22 cellular contexts compared by ENCODE assay signal in the genomic region with DNA sequence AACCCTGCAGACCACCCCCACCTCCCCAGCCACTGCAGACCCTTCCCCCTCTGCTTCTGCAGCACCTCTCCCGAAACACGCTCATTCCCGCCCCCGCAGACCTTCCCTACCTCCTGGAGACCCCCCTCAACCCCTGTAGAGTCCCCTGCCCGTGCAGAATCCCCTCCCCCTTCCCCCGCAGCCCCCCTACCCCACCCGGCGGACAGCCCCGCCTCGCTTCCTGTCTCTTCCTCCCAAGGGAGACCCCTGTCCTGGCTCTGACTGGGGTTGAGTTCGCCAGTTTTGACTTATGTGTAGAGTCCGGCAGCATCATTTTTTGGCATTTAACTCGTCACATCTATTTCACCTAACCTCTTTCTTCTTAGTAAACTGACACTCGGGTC. TPM values are rescaled to one million over a fixed set of nuclear protein-coding genes. Genes with fewer than 3 reads are reported as not detected.
"Had no signal": no experiment of that assay in that cellular context is flagged by ENCODE, and none has a peak within 500 bp of the region (broad histone marks: within the 10 kb centered on the region; RNA-seq: fewer than 3 reads in every experiment).

No MANE protein-coding gene starts in this region.

- DNase-seq: activated CD4-positive, alpha-beta T cell treated with anti-CD3 and anti-CD28 coated beads, Interleukin-2, amount 10 ng/mL, durations not matched to agents 7 days and 5 days; activated CD8-positive, alpha-beta memory T cell treated with anti-CD3 and anti-CD28 coated beads for 24 hours; activated CD8-positive, alpha-beta memory T cell treated with anti-CD3 and anti-CD28 coated beads, Interleukin-2, amount 50 U/mL, for 48 hours; activated gamma-delta T cell; activated T-cell treated with anti-CD3 and anti-CD28 coated beads, Interleukin-2, amount 50 U/mL, for 48 hours; central memory CD4-positive, alpha-beta T cell; foreskin keratinocyte; kidney; small intestine; stimulated activated CD4-positive, alpha-beta T cell treated with anti-CD3 and anti-CD28 coated beads, Interleukin-15, amount 100 ng/mL, for 24 hours; stimulated activated CD4-positive, alpha-beta T cell treated with anti-CD3 and anti-CD28 coated beads, Interleukin-2, amount 100 ng/mL, for 48 hours; T-helper 9 cell had no signal

- H3K27me3 ChIP-seq: body of pancreas, neural progenitor cell, upper lobe of left lung had no signal

- H3K27ac Mint-ChIP-seq: activated CD4-positive, alpha-beta T cell treated with anti-CD3 and anti-CD28 coated beads, Interleukin-2, amount 10 ng/mL, durations not matched to agents 7 days and 5 days; activated naive CD8-positive, alpha-beta T cell; endodermal cell; neural progenitor cell; progenitor cell of endocrine pancreas had no signal

- ATAC-seq: body of pancreas, foreskin keratinocyte had no signal

- H3K4me3 ChIP-seq: body of pancreas, neural progenitor cell, thoracic aorta, upper lobe of left lung had no signal

- H3K4me3 Mint-ChIP-seq: activated CD4-positive, alpha-beta T cell treated with anti-CD3 and anti-CD28 coated beads, Interleukin-2, amount 10 ng/mL, durations not matched to agents 7 days and 5 days; activated naive CD8-positive, alpha-beta T cell; endodermal cell; memory B cell had no signal

- H3K4me1 ChIP-seq: foreskin keratinocyte, neural progenitor cell had no signal

- H3K27ac ChIP-seq: epithelial cell of prostate, foreskin keratinocyte, neural progenitor cell, thoracic aorta, upper lobe of left lung had no signal

- H3K36me3 ChIP-seq: neural progenitor cell, thoracic aorta had no signal

- H3K27me3 Mint-ChIP-seq: activated CD4-positive, alpha-beta T cell treated with anti-CD3 and anti-CD28 coated beads, Interleukin-2, amount 10 ng/mL, durations not matched to agents 7 days and 5 days; activated naive CD8-positive, alpha-beta T cell; memory B cell had no signal

- H3K9me3 Mint-ChIP-seq: activated CD4-positive, alpha-beta T cell treated with anti-CD3 and anti-CD28 coated beads, Interleukin-2, amount 10 ng/mL, durations not matched to agents 7 days and 5 days; endodermal cell; memory B cell had no signal

- H3K36me3 Mint-ChIP-seq: activated naive CD8-positive, alpha-beta T cell; neural progenitor cell had no signal

- H3K9me3 ChIP-seq: body of pancreas, thoracic aorta, upper lobe of left lung had no signal

RNA-seq across cellular contexts. Expression of gene ALOX5, which starts 53.9 kb away (rescaled TPM):
- total RNA-seq: foreskin keratinocyte, osteoblast had no signal
- polyA plus RNA-seq: foreskin keratinocyte had no signal
